In genomic region chr18:73168171-73168570, GRCh38 we compare ENCODE assay signal across 17 cellular contexts.
DNase-seq lines count a peak whose midpoint lies in the region; ATAC-seq and TF ChIP-seq lines count a peak whose summit lies in the region.
"Had no signal": no experiment of that assay in that cellular context is flagged by ENCODE, and none has a peak within 500 bp of the region (broad histone marks: within the 10 kb centered on the region; RNA-seq: fewer than 3 reads in every experiment).

No MANE protein-coding gene starts in this region.

- H3K4me3 ChIP-seq in LNCaP clone FGC (ENCODE audit: low read depth, low read length) (no peak overlapping the region), epithelial cell of esophagus (ENCODE audit: low read length) (no peak overlapping the region), smooth muscle cell (no peak overlapping the region)
- no peak overlapping the region for H3K4me3 ChIP-seq in CD8-positive, alpha-beta memory T cell (ENCODE audit: low read length)

- no peaks in the 10 kb centered on the region for H3K36me3 ChIP-seq in smooth muscle cell (ENCODE audit: low read depth)
- H3K36me3 ChIP-seq in CD8-positive, alpha-beta memory T cell (ENCODE audit: insufficient read depth, low read length): no peaks in the 10 kb centered on the region
- H3K36me3 ChIP-seq: BE2C had no signal

- H3K4me2 ChIP-seq in smooth muscle cell: peak overlapping the region; percentile 23
- H3K4me2 ChIP-seq: SK-N-SH had no signal

- POLR2A ChIA-PET in CD8-positive, alpha-beta memory T cell (lab: Charles Lee): no interaction called here

- no peaks in the 10 kb centered on the region for H3K9me3 ChIP-seq in smooth muscle cell (replicated peaks; ENCODE audit: low read depth)
- no peaks in the 10 kb centered on the region for H3K9me3 ChIP-seq in CD8-positive, alpha-beta memory T cell (ENCODE audit: low read length)
- H3K9me3 ChIP-seq: BE2C, SK-N-SH had no signal

- WGBS in smooth muscle cell (ENCODE audit: low lambda C conversion rate): 62% methylated on average over 5 of the region's 5 CpGs

- no peaks in the 10 kb centered on the region for H3K4me1 Mint-ChIP-seq in CD8-positive, alpha-beta memory T cell
- H3K4me1 Mint-ChIP-seq: T-helper 17 cell had no signal

- no peaks in the 10 kb centered on the region for H3F3A ChIP-seq in smooth muscle cell (ENCODE audit: low read depth)

- DNase-seq in Caki2 (ENCODE audit: low read depth) (peak; percentile 73), LNCaP clone FGC (ENCODE audit: low read depth) (peak; percentile 67), epithelial cell of esophagus (ENCODE audit: low read depth) (peak; percentile 27), smooth muscle cell (lab: John Stamatoyannopoulos, UW; ENCODE audit: unreplicated experiment) (no peak)
- no peak for DNase-seq in CD8-positive, alpha-beta memory T cell
- DNase-seq: ACHN, BE2C, GF-D8, KBM-7, MM.1S, NCI-H2029, NCI-H2227 treated with DMSO at 0.1 percent for 48 hours, NCI-H526 treated with DMSO at 0.1 percent for 48 hours, SK-N-SH, T-helper 17 cell had no signal

- H3K4me1 ChIP-seq in smooth muscle cell (ENCODE audit: low read depth): no peaks in the 10 kb centered on the region
- H3K4me1 ChIP-seq in CD8-positive, alpha-beta memory T cell (ENCODE audit: insufficient read depth, low read length): no peaks in the 10 kb centered on the region

- no peak for ATAC-seq in HG03097 (IDR thresholded peaks at IDR 0.05; ENCODE audit: low FRiP score, unreplicated experiment)
- no peak for ATAC-seq in HG03571 (IDR thresholded peaks at IDR 0.05; ENCODE audit: unreplicated experiment)
- ATAC-seq: T-helper 17 cell had no signal

- in situ Hi-C loops in Caki2 (cut with HindIII; ENCODE audit: low pct_unique_long_range_greater_than_20kb, low sequenced_read_pairs): no loop called here

- H3K27ac Mint-ChIP-seq in CD8-positive, alpha-beta memory T cell: no peak overlapping the region
- H3K27ac Mint-ChIP-seq: T-helper 17 cell had no signal

- H3K9me3 Mint-ChIP-seq in CD8-positive, alpha-beta memory T cell: peaks cover 0 to 13% (median 6%) of the 10 kb centered on the region in 5 donors

- no peak overlapping the region for H3K27ac ChIP-seq in smooth muscle cell (ENCODE audit: low read depth)
- H3K27ac ChIP-seq in CD8-positive, alpha-beta memory T cell (ENCODE audit: low read depth, low read length): no peak overlapping the region

- no peaks in the 10 kb centered on the region for H3K36me3 Mint-ChIP-seq in CD8-positive, alpha-beta memory T cell

- no peaks in the 10 kb centered on the region for H4K20me1 ChIP-seq in smooth muscle cell (ENCODE audit: low read depth)

- no peaks in the 10 kb centered on the region for H3K27me3 Mint-ChIP-seq in CD8-positive, alpha-beta memory T cell
- H3K27me3 Mint-ChIP-seq: T-helper 17 cell had no signal

- no peaks in the 10 kb centered on the region for H3K27me3 ChIP-seq in smooth muscle cell (ENCODE audit: low read depth)
- H3K27me3 ChIP-seq in CD8-positive, alpha-beta memory T cell (ENCODE audit: insufficient read depth, low read length, poor library complexity, severe bottlenecking): no peaks in the 10 kb centered on the region
- H3K27me3 ChIP-seq: BE2C had no signal

- H2AFZ ChIP-seq in smooth muscle cell (ENCODE audit: low read depth): no peak overlapping the region

- TF ChIP-seq CTCF in LNCaP clone FGC (IDR thresholded peaks at IDR 0.05; ENCODE audit: control insufficient read depth, extremely low read depth, insufficient read depth): no peak
- no peak for TF ChIP-seq CTCF in epithelial cell of esophagus (IDR thresholded peaks at IDR 0.05; ENCODE audit: insufficient read depth, low read depth, low read length, missing control alignments)
- no peak for TF ChIP-seq CTCF in smooth muscle cell (IDR thresholded peaks at IDR 0.05; ENCODE audit: borderline replicate concordance, insufficient read depth, poor library complexity, severe bottlenecking)

- no peak overlapping the region for H3K9ac ChIP-seq in smooth muscle cell (ENCODE audit: low read depth)
- H3K9ac ChIP-seq: SK-N-SH had no signal

- H3K4me3 Mint-ChIP-seq in CD8-positive, alpha-beta memory T cell: no peak overlapping the region
- H3K4me3 Mint-ChIP-seq: T-helper 17 cell had no signal

- no peaks in the 10 kb centered on the region for H3K79me2 ChIP-seq in smooth muscle cell (ENCODE audit: low read depth)

- CTCF ChIA-PET in CD8-positive, alpha-beta memory T cell (lab: Charles Lee): no interaction called here

Comparison
In these comparisons a context has a peak if more than half of its experiments do, and no peak if none do; other contexts are left out.
1. DNase-seq: peak in Caki2 (single experiment), LNCaP clone FGC (single experiment) and epithelial cell of esophagus (single experiment); none in smooth muscle cell (single experiment) and CD8-positive, alpha-beta memory T cell (0 of 5).